In genomic region chr9:136842380-136842948, GRCh38 we compare ENCODE assay signal across 8 cellular contexts. TPM values are rescaled to one million over a fixed set of nuclear protein-coding genes. Genes with fewer than 3 reads are reported as not detected.
A peak's percentile ranks its signal among the peaks of the same experiment; 100 is the strongest.
DNase-seq lines count a peak whose midpoint lies in the region; ATAC-seq, FAIRE-seq and TF ChIP-seq lines count a peak whose summit lies in the region.
"Not testable (repeated sequence)": the region's sequence is repeated elsewhere in the genome, so short reads cannot be mapped to it uniquely, and the experiment has no call there.

TSS of gene AJM1 (plus strand) at chr9:136842478. CDS start at chr9:136844415, 1,937 bp downstream.

- CTCF ChIA-PET in AG04450 (lab: Charles Lee), result interaction anchor here (0.8 to 2.0 kb wide), 18 partner anchors 10 to 193 kb away, joined by 3 to 10 read pairs (median 3); no protein-coding TSS in a partner anchor

- H3K27ac ChIP-seq in AG04450 (ENCODE audit: low read depth, low read length), result peak within 1 kb of the TSS; percentile 31
- peak within 1 kb of the TSS; percentile 59 for H3K27ac ChIP-seq in small intestine (ENCODE audit: low read depth in 1 of 2, low read length in 1 of 2)

- WGBS in small intestine, 3 donors, result 0 to 1% (median 1%) methylated on average over 17 to 25 of the region's 27 CpGs

- H3K36me3 ChIP-seq in small intestine (ENCODE audit: control insufficient read depth in 2 of 2, insufficient read depth in 2 of 2, low read length in 2 of 2), result peaks cover 2 to 13% of the 10 kb centered on the region in 2 donors

- not testable (repeated sequence) for H3K4me1 ChIP-seq in small intestine (ENCODE audit: control insufficient read depth in 2 of 2, insufficient read depth in 1 of 2, low read depth in 1 of 2, low read length in 1 of 2)

- TF ChIP-seq CTCF in AG04450 (IDR thresholded peaks at IDR 0.05; ENCODE audit: low read depth, low read length) (peak; percentile 86), cardiac fibroblast (IDR thresholded peaks at IDR 0.05; ENCODE audit: low read depth, low read length) (peak; percentile 90)

- POLR2A ChIA-PET in AG04450 (lab: Yijun Ruan, JAX), result interaction anchor here (0.6 to 1.3 kb wide), 5 partner anchors 9 to 143 kb away, joined by 3 to 4 read pairs (median 3); no protein-coding TSS in a partner anchor

- H3K27me3 ChIP-seq in AG04450 (ENCODE audit: control insufficient read depth, insufficient read depth, low read length), result peaks cover 21% of the 10 kb centered on the region
- not testable (repeated sequence) for H3K27me3 ChIP-seq in small intestine (ENCODE audit: control insufficient read depth in 2 of 2, insufficient read depth in 2 of 2, low read length in 2 of 2)

- ATAC-seq in GM19023 (IDR thresholded peaks at IDR 0.05; ENCODE audit: unreplicated experiment) (peak; percentile 75), HG03196 (IDR thresholded peaks at IDR 0.05; ENCODE audit: unreplicated experiment) (peak; percentile 60)
- peak; percentile 88 to 90 for ATAC-seq in activated CD4-positive, CD25-positive, alpha-beta regulatory T cell treated with anti-CD3 and anti-CD28 coated beads, Interleukin-2, amount 50 U/mL, for 24 hours

- H3K9me3 ChIP-seq in AG04450 (ENCODE audit: control insufficient read depth, insufficient read depth, low read length); small intestine (ENCODE audit: control insufficient read depth, low read depth): not testable (repeated sequence)

- H3K4me3 ChIP-seq in AG04450 (ENCODE audit: low read depth, low read length) (peak within 1 kb of the TSS; percentile 65), cardiac fibroblast (replicated peaks in 1 of 2; ENCODE audit: low read depth in 2 of 2, low read length in 2 of 2) (peak within 1 kb of the TSS; percentile 47 to 58), small intestine (ENCODE audit: low read depth in 1 of 2, low read length in 2 of 2) (peak within 1 kb of the TSS; percentile 36 to 52)

- FAIRE-seq in small intestine (lab: Jason Lieb, UNC), result not testable (repeated sequence)

- peak; percentile 49 for DNase-seq in AG04450 (ENCODE audit: low read depth, low spot score)
- DNase-seq in NCI-H446 treated with DMSO at 0.1 percent for 48 hours (lab: John Stamatoyannopoulos, UW), result peak; percentile 36
- DNase-seq in cardiac fibroblast (ENCODE audit: low read depth in 2 of 2), result peak; percentile 79
- peak; percentile 62 for DNase-seq in iris pigment epithelial cell (ENCODE audit: low read depth)
- DNase-seq in small intestine, result peak; percentile 74

RNA-seq across cellular contexts. Expression of gene AJM1, which starts in this region (rescaled TPM):
- polyA plus RNA-seq in AG04450 (2011; rRNA removed) (0.26 and 0.42 TPM in 2 replicates), small intestine (1 to 10 TPM; 1.1 to 3.3 (median 2.0) TPM)
- polyA minus RNA-seq in AG04450 (2011; rRNA and poly(A)+ RNA removed), result 0.22 and 0.23 TPM in 2 replicates

Comparison
In these comparisons a context has a peak if more than half of its experiments do, and no peak if none do; other contexts are left out.
1. Peak in every context shown above with its lines: DNase-seq, ATAC-seq, H3K4me3 ChIP-seq and H3K27ac ChIP-seq.
2. Peak in DNase-seq, H3K4me3 ChIP-seq and H3K27ac ChIP-seq in AG04450; RNA of the gene not detected or under 1 TPM.